ENCODE assay signal across 24 cellular contexts in genomic region chr6:38225766-38226165, GRCh38.
"Had no signal": no experiment of that assay in that cellular context is flagged by ENCODE, and none has a peak within 500 bp of the region (broad histone marks: within the 10 kb centered on the region; RNA-seq: fewer than 3 reads in every experiment).

No MANE protein-coding gene starts in this region.

- H3K4me1 Mint-ChIP-seq: immature natural killer cell, mesothelial cell of epicardium had no signal

- H3K27ac ChIP-seq: coronary artery, esophagus muscularis mucosa, foreskin keratinocyte, gastroesophageal sphincter, heart left ventricle, hepatocyte, left lung, lower lobe of right lung had no signal

- FAIRE-seq: colon, endothelial cell of umbilical vein, frontal cortex, kidney had no signal

- H3K27me3 ChIP-seq: dorsolateral prefrontal cortex, esophagus muscularis mucosa, foreskin keratinocyte, gastroesophageal sphincter, heart left ventricle, hepatocyte, left lung had no signal

- H2AFZ ChIP-seq: hepatocyte had no signal

- DNase-seq: dermis blood vessel endothelial cell; dorsolateral prefrontal cortex; effector CD4-positive, alpha-beta T cell; effector memory CD4-positive, alpha-beta T cell; foreskin keratinocyte; heart left ventricle; hypothalamus; immature natural killer cell; islet precursor cell; kidney; kidney glomerular epithelial cell; left colon; left lung; left ventricle myocardium superior; lower lobe of right lung; mesenchymal stem cell had no signal

- H3K4me2 ChIP-seq: hepatocyte had no signal

- H3K9me3 ChIP-seq: esophagus muscularis mucosa, gastroesophageal sphincter, heart left ventricle, left lung, lower lobe of right lung had no signal

- H3K9me3 Mint-ChIP-seq: immature natural killer cell, mesothelial cell of epicardium had no signal

- H3K36me3 ChIP-seq: esophagus muscularis mucosa, gastroesophageal sphincter, heart left ventricle, left lung, lower lobe of right lung had no signal

- H3K27ac Mint-ChIP-seq: immature natural killer cell, mesothelial cell of epicardium had no signal

- ATAC-seq: foreskin keratinocyte, gastroesophageal sphincter, heart left ventricle, left colon, left lung, left ventricle myocardium superior, lower lobe of right lung had no signal

- H3K36me3 Mint-ChIP-seq: immature natural killer cell, mesothelial cell of epicardium had no signal

- H3K4me3 ChIP-seq: coronary artery, dorsolateral prefrontal cortex, esophagus muscularis mucosa, gastroesophageal sphincter, heart left ventricle, hepatocyte, left lung, lower lobe of right lung had no signal

- H3K4me3 Mint-ChIP-seq: immature natural killer cell, mesothelial cell of epicardium had no signal

- H3K4me1 ChIP-seq: esophagus muscularis mucosa, foreskin keratinocyte, gastroesophageal sphincter, left lung, lower lobe of right lung had no signal

- H3K79me2 ChIP-seq: hepatocyte had no signal
